17 cellular contexts compared by ENCODE assay signal in genomic region chr11:15194671-15195415, GRCh38.
DNase-seq lines count a peak whose midpoint lies in the region; ATAC-seq, FAIRE-seq and TF ChIP-seq lines count a peak whose summit lies in the region.
"Had no signal": no experiment of that assay in that cellular context is flagged by ENCODE, and none has a peak within 500 bp of the region (broad histone marks: within the 10 kb centered on the region; RNA-seq: fewer than 3 reads in every experiment).

No MANE protein-coding gene starts in this region.

- intact Hi-C loops in pancreas (cut with DNase I): no loop called here

- H3K4me1 ChIP-seq in pancreas: peaks cover 26 to 38% (median 30%) of the 10 kb centered on the region in 3 donors

- peak; percentile 64 for DNase-seq in EH (ENCODE audit: low read depth)
- DNase-seq in MG63: peak; percentile 40
- DNase-seq in fibroblast of peridontal ligament (ENCODE audit: extremely low read depth): peak; percentile 77
- peak in 2 of 6 donors; percentile 14 to 29 for DNase-seq in pancreas
- no peak for DNase-seq in omental fat pad (ENCODE audit: low spot score)
- DNase-seq in activated T-cell treated with anti-CD3 and anti-CD28 coated beads for 4 hours: no peak
- DNase-seq in central memory CD4-positive, alpha-beta T cell: no peak
- DNase-seq: activated CD8-positive, alpha-beta T cell treated with anti-CD3 and anti-CD28 coated beads for 36 hours; activated naive CD8-positive, alpha-beta T cell treated with anti-CD3 and anti-CD28 coated beads, Interleukin-2, amount 10 ng/mL, durations not matched to agents 7 days and 5 days; hippocampal formation; NCI-H1694; NCI-H2227 treated with DMSO at 0.1 percent for 48 hours; Right ventricle myocardium superior; stimulated activated CD4-positive, alpha-beta T cell treated with anti-CD3 and anti-CD28 coated beads, Interleukin-2, amount 100 ng/mL, for 24 hours; WERI-Rb-1 had no signal

- H3K36me3 ChIP-seq in MG63: no peaks in the 10 kb centered on the region
- H3K36me3 ChIP-seq in pancreas: no peaks in the 10 kb centered on the region
- H3K36me3 ChIP-seq: WERI-Rb-1 had no signal

- H3K9me3 ChIP-seq in MG63 (no peaks in the 10 kb centered on the region), pancreas (no peaks in the 10 kb centered on the region)
- H3K9me3 ChIP-seq: Caco-2 had no signal

- peak overlapping the region; percentile 39 to 82 (median 62) for H3K27ac ChIP-seq in pancreas
- H3K27ac ChIP-seq: WERI-Rb-1 had no signal

- TF ChIP-seq CTCF in pancreas (IDR thresholded peaks at IDR 0.05) (no peak), omental fat pad (IDR thresholded peaks at IDR 0.05) (no peak)

- no peak for FAIRE-seq in pancreas (lab: Jason Lieb, UNC)

- H3K4me3 ChIP-seq in MG63 (no peak overlapping the region), pancreas (no peak overlapping the region)

- no peaks in the 10 kb centered on the region for H3K27me3 ChIP-seq in MG63
- no peaks in the 10 kb centered on the region for H3K27me3 ChIP-seq in pancreas

- peak; percentile 61 to 82 (median 73) for ATAC-seq in pancreas
- no peak for ATAC-seq in omental fat pad (ENCODE audit: low FRiP score)
- ATAC-seq in HG02981 (IDR thresholded peaks at IDR 0.05; ENCODE audit: unreplicated experiment): no peak
- ATAC-seq: activated CD8-positive, alpha-beta T cell treated with anti-CD3 and anti-CD28 coated beads for 36 hours had no signal

- 24 to 48% methylated on average over 2 of the region's 2 CpGs for WGBS in pancreas, 2 donors

Comparison
In these comparisons a context has a peak if more than half of its experiments do, and no peak if none do; other contexts are left out.
1. DNase-seq: peak in EH (single experiment), MG63 (single experiment) and fibroblast of peridontal ligament (single experiment); none in omental fat pad (single experiment), activated T-cell treated with anti-CD3 and anti-CD28 coated beads for 4 hours (single experiment) and central memory CD4-positive, alpha-beta T cell (single experiment).
2. ATAC-seq: peak in pancreas (4 of 4); none in omental fat pad (single experiment) and HG02981 (single experiment).